Comparison of ENCODE assay signal across 8 cellular contexts in the genomic region with DNA sequence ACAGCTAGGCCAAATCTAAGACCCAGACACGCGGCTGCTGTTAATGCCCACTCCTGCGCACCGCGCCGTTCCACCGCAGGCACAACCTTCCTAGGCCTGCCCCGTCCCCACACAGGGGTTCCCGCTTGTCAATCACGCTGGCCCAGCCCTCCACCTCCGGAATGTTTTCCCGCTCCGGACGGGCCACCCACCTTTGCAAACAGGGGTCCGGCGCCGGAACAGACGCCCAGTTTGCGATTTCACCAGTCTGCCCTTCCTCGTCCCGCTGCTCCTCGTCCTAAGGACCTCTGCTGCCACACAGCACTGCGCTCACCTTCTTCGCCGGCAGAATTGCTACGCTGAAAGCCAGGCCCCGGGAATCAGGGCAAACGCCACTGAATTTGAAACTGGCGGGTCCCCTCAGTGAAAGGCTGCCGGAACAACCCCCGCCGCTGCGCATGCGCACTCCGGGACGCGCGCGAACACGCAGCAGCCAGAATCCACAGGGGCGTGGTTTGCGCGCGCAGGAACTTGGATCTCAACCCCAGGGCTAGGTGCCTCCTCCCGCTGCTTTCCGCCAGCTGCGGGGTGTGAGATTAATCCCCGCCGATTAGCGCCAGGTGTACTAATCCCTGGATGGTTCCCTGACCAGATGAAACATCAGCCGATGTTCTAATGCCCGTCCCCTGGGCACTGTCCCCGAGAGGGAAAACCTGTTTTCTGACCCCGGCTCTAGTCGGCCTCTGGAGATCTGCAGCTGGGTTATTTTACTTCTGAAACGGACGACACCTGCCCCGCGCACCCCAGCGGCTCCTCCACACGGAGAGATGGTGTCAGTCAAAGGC.
DNase-seq lines count a peak whose midpoint lies in the region; TF ChIP-seq lines count a peak whose summit lies in the region.
"Not testable (repeated sequence)": the region's sequence is repeated elsewhere in the genome, so short reads cannot be mapped to it uniquely, and the experiment has no call there.

No MANE protein-coding gene starts in this region.

- in situ Hi-C loops in HAP-1 (cut with MboI; ENCODE audit: low sequenced_read_pairs): not testable (repeated sequence)

- WGBS in stomach, 5 donors: 0 to 1% (median 0%) methylated on average over 45 to 61 of the region's 61 CpGs

- H3K27me3 ChIP-seq in HAP-1 (ENCODE audit: low read depth); MG63; neuron (ENCODE audit: insufficient read depth, low read length); stomach: not testable (repeated sequence)

- not testable (repeated sequence) for TF ChIP-seq CTCF in stomach (IDR thresholded peaks at IDR 0.05)

- not testable (repeated sequence) for H3K9me3 ChIP-seq in HAP-1; MG63; neuron (ENCODE audit: low read length); stomach

- DNase-seq in GDM1 (lab: John Stamatoyannopoulos, UW): peak; percentile 81
- DNase-seq in HAP-1 (ENCODE audit: low spot score in 2 of 2): peak; percentile 82 to 95
- peak; percentile 87 for DNase-seq in MG63
- peak; percentile 13 for DNase-seq in SHP77 treated with DMSO at 0.1 percent for 48 hours (lab: John Stamatoyannopoulos, UW)
- DNase-seq in activated effector memory CD4-positive, alpha-beta T cell treated with anti-CD3 and anti-CD28 coated beads, Interleukin-2, amount 50 U/mL, for 16 hours: peak; percentile 97
- DNase-seq in foreskin melanocyte: peak; percentile 77
- DNase-seq in stomach: peak; percentile 93

- H2AFZ ChIP-seq in neuron (ENCODE audit: low read depth, low read length): peak overlapping the region; percentile 97

- H3K4me1 ChIP-seq in HAP-1; neuron (ENCODE audit: insufficient read depth, low read length): not testable (repeated sequence)
- peaks cover 0 to 15% (median 10%) of the 10 kb centered on the region in 4 donors for H3K4me1 ChIP-seq in stomach

- TF ChIP-seq EP300 in stomach (IDR thresholded peaks at IDR 0.05): not testable (repeated sequence)

- peak overlapping the region; percentile 41 for H3K4me3 ChIP-seq in HAP-1
- H3K4me3 ChIP-seq in MG63: peak overlapping the region; percentile 64
- H3K4me3 ChIP-seq in neuron (ENCODE audit: low read length): peak overlapping the region; percentile 96
- peak overlapping the region; percentile 55 to 71 (median 60) for H3K4me3 ChIP-seq in stomach

- TF ChIP-seq POLR2A in stomach (IDR thresholded peaks at IDR 0.05): not testable (repeated sequence)

- H3K27ac ChIP-seq in stomach: peak overlapping the region; percentile 38 to 73 (median 62)

- not testable (repeated sequence) for H3K36me3 ChIP-seq in HAP-1 (replicated peaks); MG63; neuron (ENCODE audit: insufficient read depth, low read length); stomach

- intact Hi-C loops in stomach (cut with DNase I; ENCODE audit: low total_unique reads): not testable (repeated sequence)

Comparison
In these comparisons a context has a peak if more than half of its experiments do, and no peak if none do; other contexts are left out.
1. Peak in every context shown above with its lines: DNase-seq, H3K4me3 ChIP-seq and H3K27ac ChIP-seq.
2. DNase-seq: peak in every context shown above with its lines; median percentile 97 in activated effector memory CD4-positive, alpha-beta T cell treated with anti-CD3 and anti-CD28 coated beads, Interleukin-2, amount 50 U/mL, for 16 hours; 93 in stomach; 88 in HAP-1; 87 in MG63; 81 in GDM1; 77 in foreskin melanocyte; 13 in SHP77 treated with DMSO at 0.1 percent for 48 hours.
3. H3K4me3 ChIP-seq: peak in every context shown above with its lines; median percentile 96 in neuron; 64 in MG63; 60 in stomach; 41 in HAP-1.